In genomic region chr1:111619635-111620411, GRCh38 we compare ENCODE assay signal across 8 cellular contexts. TPM values are rescaled to one million over a fixed set of nuclear protein-coding genes. Genes with fewer than 3 reads are reported as not detected.
DNase-seq lines count a peak whose midpoint lies in the region; ATAC-seq, FAIRE-seq and TF ChIP-seq lines count a peak whose summit lies in the region.

Gene RAP1A (plus strand): TSS chr1:111619789. CDS start chr1:111691361, 71,572 bp downstream.

- peaks cover 73% of the 10 kb centered on the region for H3K79me2 ChIP-seq in OCI-LY3 (ENCODE audit: low read length)
- peaks cover 48% of the 10 kb centered on the region for H3K79me2 ChIP-seq in endothelial cell of umbilical vein (ENCODE audit: control insufficient read depth, insufficient read depth, low read length)

- H2BK120ac ChIP-seq in IMR-90 (ENCODE audit: low read depth, low read length) = peak within 1 kb of the TSS; percentile 93

- H3K9me1 ChIP-seq in IMR-90 (ENCODE audit: insufficient read depth, low read length) = peaks cover 10% of the 10 kb centered on the region
- no peaks in the 10 kb centered on the region for H3K9me1 ChIP-seq in endothelial cell of umbilical vein (replicated peaks; ENCODE audit: control insufficient read depth, extremely low read depth, insufficient read depth, low read length)

- H4K91ac ChIP-seq in IMR-90 (ENCODE audit: insufficient read depth, low read depth, low read length) = peak within 1 kb of the TSS; percentile 98

- peak within 1 kb of the TSS; percentile 94; the same call in 2 of the 3 replicates for H2BK15ac ChIP-seq in IMR-90 (ENCODE audit: low read depth, low read length)

- dilution Hi-C loops in IMR-90 (cut with HindIII; ENCODE audit: low sequenced_read_pairs, unreplicated experiment) (no loop called here), endothelial cell of umbilical vein (cut with MboI; ENCODE audit: extremely low pct_ligation_motif_present, low sequenced_read_pairs) (no loop called here)

- H3K4ac ChIP-seq in IMR-90 (ENCODE audit: low read depth, low read length) = peak within 1 kb of the TSS; percentile 97

- peak within 1 kb of the TSS; percentile 96 for H2BK5ac ChIP-seq in IMR-90 (ENCODE audit: low read depth, low read length, poor library complexity, severe bottlenecking)

- peaks cover 7% of the 10 kb centered on the region; the same call in 1 of the 2 replicates for H3K4me1 ChIP-seq in IMR-90 (ENCODE audit: control insufficient read depth, insufficient read depth, low read length)
- peaks cover 74% of the 10 kb centered on the region for H3K4me1 ChIP-seq in OCI-LY3 (ENCODE audit: low read length)
- H3K4me1 ChIP-seq in endothelial cell of umbilical vein (ENCODE audit: control insufficient read depth, extremely low read depth, insufficient read depth, low read length) = peaks cover 12% of the 10 kb centered on the region

- H3K27ac ChIP-seq in IMR-90 (ENCODE audit: insufficient read depth, low read length) = peak within 1 kb of the TSS; percentile 90
- peak within 1 kb of the TSS; percentile 100 for H3K27ac ChIP-seq in OCI-LY3 (ENCODE audit: low read length)
- H3K27ac ChIP-seq in endothelial cell of umbilical vein (ENCODE audit: insufficient read depth, low read depth, low read length) = peak within 1 kb of the TSS; percentile 52

- DNase-seq in COLO668 (lab: John Stamatoyannopoulos, UW; ENCODE audit: unreplicated experiment) = peak; percentile 96
- DNase-seq in IMR-90 = peak; percentile 88
- peak; percentile 94 for DNase-seq in activated T-cell treated with anti-CD3 and anti-CD28 coated beads for 24 hours (ENCODE audit: low read depth)
- peak; percentile 93 for DNase-seq in endothelial cell of umbilical vein (ENCODE audit: low read depth, low spot score)
- peak; percentile 92 for DNase-seq in midbrain (lab: John Stamatoyannopoulos, UW)
- peak; percentile 88 for DNase-seq in stimulated activated CD8-positive, alpha-beta memory T cell treated with anti-CD3 and anti-CD28 coated beads, Interleukin-15, amount 100 ng/mL, for 4 hours (ENCODE audit: low read depth in 2 of 2)

- H3K4me2 ChIP-seq in IMR-90 (ENCODE audit: low read depth, low read length) (peak within 1 kb of the TSS; percentile 100), OCI-LY3 (ENCODE audit: low read length) (peak within 1 kb of the TSS; percentile 97), endothelial cell of umbilical vein (ENCODE audit: insufficient read depth, low read length) (peak within 1 kb of the TSS; percentile 89)

- peak within 1 kb of the TSS; percentile 85 to 93 for H4K8ac ChIP-seq in IMR-90 (ENCODE audit: low read depth in 2 of 2, low read length in 2 of 2)

- POLR2A ChIA-PET in IMR-90 (lab: Charles Lee; ENCODE audit: unreplicated experiment) = interaction anchor here (0.6 to 1.4 kb wide), 5 partner anchors 27 to 172 kb away, joined by 3 to 16 read pairs (median 11); no protein-coding TSS in a partner anchor
- POLR2A ChIA-PET in endothelial cell of umbilical vein (lab: Charles Lee) = interaction anchor here (0.6 to 0.7 kb wide), 3 partner anchors 20 to 505 kb away, joined by 3 to 5 read pairs (median 3); no protein-coding TSS in a partner anchor

- WGBS in IMR-90 (ENCODE audit: extremely low coverage in 2 of 2, insufficient read length in 1 of 2), 2 experiments = 0% methylated on average over 2 of the region's 77 CpGs; no CpG with 5 or more reads in 1 of the 2 experiments

- H3K4me3 ChIP-seq in IMR-90 (ENCODE audit: insufficient read depth, low read depth, low read length) = peak within 1 kb of the TSS; percentile 99
- peak within 1 kb of the TSS; percentile 95 for H3K4me3 ChIP-seq in OCI-LY3 (ENCODE audit: low read length)
- H3K4me3 ChIP-seq in endothelial cell of umbilical vein (replicated peaks in 1 of 3; ENCODE audit: insufficient read depth in 1 of 3, low read depth in 1 of 3, low read length in 3 of 3) = peak within 1 kb of the TSS; percentile 37 to 98 (median 84)

- no peak for TF ChIP-seq CTCF in IMR-90 (conservative IDR thresholded peaks at IDR 0.05; ENCODE audit: low read depth, low read length)
- no peak for TF ChIP-seq CTCF in OCI-LY3 (IDR thresholded peaks at IDR 0.05; ENCODE audit: low read depth, low read length)
- TF ChIP-seq CTCF in endothelial cell of umbilical vein (IDR thresholded peaks at IDR 0.05; ENCODE audit: extremely low read depth in 1 of 2, insufficient read depth in 1 of 2, low read depth in 1 of 2, low read length in 2 of 2) = no peak

- peak within 1 kb of the TSS; percentile 93 for H3K56ac ChIP-seq in IMR-90 (ENCODE audit: extremely low read depth, insufficient read depth, low read length)

- ATAC-seq in GM21423 (IDR thresholded peaks at IDR 0.05; ENCODE audit: unreplicated experiment) = peak; percentile 65
- ATAC-seq in IMR-90 (ENCODE audit: low read depth) = peak; percentile 96

- BruUV-seq in IMR-90 (replicated peaks; lab: Mats Ljungman, UMichigan) = no TSS peak
- no TSS peak for BruUV-seq in endothelial cell of umbilical vein (replicated peaks; lab: Mats Ljungman, UMichigan)

- H2AK5ac ChIP-seq in IMR-90 (ENCODE audit: low read depth, low read length) = peak within 1 kb of the TSS; percentile 98

- H2AK9ac ChIP-seq in IMR-90 (replicated peaks; ENCODE audit: low read depth, low read length, poor library complexity) = peak within 1 kb of the TSS; percentile 99

- H3K27me3 ChIP-seq in IMR-90 (ENCODE audit: control insufficient read depth, insufficient read depth, low read length) (no peaks in the 10 kb centered on the region), OCI-LY3 (ENCODE audit: low read depth, low read length) (no peaks in the 10 kb centered on the region), endothelial cell of umbilical vein (ENCODE audit: control insufficient read depth in 2 of 2, insufficient read depth in 2 of 2, low read length in 2 of 2) (peaks cover 0 to 4% of the 10 kb centered on the region in 2 experiments)

- H2BK20ac ChIP-seq in IMR-90 (ENCODE audit: low read depth, low read length) = peak within 1 kb of the TSS; percentile 58

- peak within 1 kb of the TSS; percentile 97 for H4K5ac ChIP-seq in IMR-90 (ENCODE audit: low read depth, low read length)

- CTCF ChIA-PET in IMR-90 (lab: Yijun Ruan, JAX) (interaction anchor here (0.8 kb wide), 1 partner anchor 112 kb away, joined by 3 read pairs; no protein-coding TSS in a partner anchor), endothelial cell of umbilical vein (lab: Charles Lee) (interaction anchor here (0.6 to 2.5 kb wide), 10 partner anchors 9 to 138 kb away, joined by 3 to 20 read pairs (median 6); no protein-coding TSS in a partner anchor)

- TF ChIP-seq RAD21 in IMR-90 (IDR thresholded peaks at IDR 0.05; ENCODE audit: low read length) = no peak

- FAIRE-seq in endothelial cell of umbilical vein (lab: Jason Lieb, UNC) = peak; percentile 86

- H3K18ac ChIP-seq in IMR-90 (ENCODE audit: low read depth, low read length) = peak within 1 kb of the TSS; percentile 89

- peaks cover 5 to 40% of the 10 kb centered on the region in 2 experiments for H3K79me1 ChIP-seq in IMR-90 (ENCODE audit: low read depth in 1 of 2, low read length in 2 of 2)

- TF ChIP-seq POLR2A in IMR-90 (IDR thresholded peaks at IDR 0.05; ENCODE audit: low read depth, low read length) (peak; percentile 56; the same call in 1 of the 2 replicates), endothelial cell of umbilical vein (IDR thresholded peaks at IDR 0.05; ENCODE audit: low read depth, low read length) (peak; percentile 39)

- H2AFZ ChIP-seq in IMR-90 (replicated peaks; ENCODE audit: low read length, poor library complexity) (peak within 1 kb of the TSS; percentile 96), OCI-LY3 (ENCODE audit: low read depth, low read length) (no peak within 1 kb of the TSS), endothelial cell of umbilical vein (ENCODE audit: low read depth, low read length) (peak within 1 kb of the TSS; percentile 99)

- H3K9me3 ChIP-seq in IMR-90 (ENCODE audit: control insufficient read depth, insufficient read depth, low read length) (no peaks in the 10 kb centered on the region), OCI-LY3 (ENCODE audit: insufficient read depth, low read length) (no peaks in the 10 kb centered on the region), endothelial cell of umbilical vein (replicated peaks; ENCODE audit: control insufficient read depth, insufficient read depth, low read length) (no peaks in the 10 kb centered on the region)

- H3K9ac ChIP-seq in IMR-90 (ENCODE audit: low read depth, low read length) (peak within 1 kb of the TSS; percentile 90), OCI-LY3 (ENCODE audit: low read length) (peak within 1 kb of the TSS; percentile 91), endothelial cell of umbilical vein (replicated peaks; ENCODE audit: extremely low read depth, insufficient read depth, low read length) (peak within 1 kb of the TSS; percentile 70)

- intact Hi-C loops in IMR-90 (cut with micrococcal nuclease) (loop anchor here (1.0 to 5.0 kb wide), 2 partner anchors 72 to 112 kb away; no protein-coding TSS in a partner anchor), endothelial cell of umbilical vein (cut with micrococcal nuclease) (loop anchor here (1.0 to 5.0 kb wide), 5 partner anchors 36 to 135 kb away; partner anchors contain the start of gene DDX20)

- peaks cover 34% of the 10 kb centered on the region; the same call in 1 of the 2 replicates for H4K20me1 ChIP-seq in IMR-90 (ENCODE audit: insufficient read depth, low read length)
- H4K20me1 ChIP-seq in OCI-LY3 (ENCODE audit: insufficient read depth, low read length) = peaks cover 39% of the 10 kb centered on the region
- H4K20me1 ChIP-seq in endothelial cell of umbilical vein (replicated peaks; ENCODE audit: control insufficient read depth, extremely low read depth, insufficient read depth, low read length) = peaks cover 10% of the 10 kb centered on the region

- in situ Hi-C loops in IMR-90 (cut with MboI; ENCODE audit: low sequenced_read_pairs) = no loop called here

- H3K36me3 ChIP-seq in IMR-90 (ENCODE audit: control insufficient read depth, insufficient read depth, low read length) (no peaks in the 10 kb centered on the region), OCI-LY3 (replicated peaks; ENCODE audit: low read depth, low read length) (peaks cover 15% of the 10 kb centered on the region), endothelial cell of umbilical vein (ENCODE audit: control insufficient read depth in 2 of 2, extremely low read depth in 1 of 2, insufficient read depth in 2 of 2, low read length in 2 of 2) (no peaks in the 10 kb centered on the region)

- peak within 1 kb of the TSS; percentile 99 for H3K14ac ChIP-seq in IMR-90 (replicated peaks; ENCODE audit: low read depth, low read length)

- peak within 1 kb of the TSS; percentile 99 for H3K23ac ChIP-seq in IMR-90 (ENCODE audit: low read depth, low read length)

RNA-seq across cellular contexts. Expression of gene RAP1A, which starts in this region (rescaled TPM):
- total RNA-seq in IMR-90 (2012; rRNA removed) = 18.1 and 35.3 TPM in 2 replicates
- polyA plus RNA-seq in IMR-90 (2012; rRNA removed) = 34.4 and 43.6 TPM in 2 replicates
- polyA plus RNA-seq in IMR-90 (2012; cell fraction: cytosol; rRNA removed) = 4.0 and 6.2 TPM in 2 replicates
- polyA plus RNA-seq in IMR-90 (2012; cell fraction: nucleus; rRNA removed; ENCODE audit: low replicate concordance) = 0.72 and 9.5 TPM in 2 replicates
- 56.4 and 57.1 TPM in 2 replicates for total RNA-seq in endothelial cell of umbilical vein
- polyA plus RNA-seq in endothelial cell of umbilical vein = 14.4 and 17.8 TPM in 2 replicates
- 35.0 and 36.2 TPM in 2 replicates for polyA plus RNA-seq in endothelial cell of umbilical vein (2011; cell fraction: cytosol; rRNA removed)
- polyA plus RNA-seq in endothelial cell of umbilical vein (2011; cell fraction: nucleus; rRNA removed) = 12.1 and 15.4 TPM in 2 replicates
- 38.3 and 54.9 TPM in 2 replicates for polyA plus RNA-seq in endothelial cell of umbilical vein (2012)
- polyA minus RNA-seq in endothelial cell of umbilical vein = 11.1 and 11.7 TPM in 2 replicates
- polyA minus RNA-seq in endothelial cell of umbilical vein (2011; cell fraction: cytosol; rRNA and poly(A)+ RNA removed) = 18.0 TPM
- 6.4 and 7.5 TPM in 2 replicates for polyA minus RNA-seq in endothelial cell of umbilical vein (2011; cell fraction: nucleus; rRNA and poly(A)+ RNA removed)

Comparison
In these comparisons a context has a peak if more than half of its experiments do, and no peak if none do; other contexts are left out.
1. Peak in every context shown above with its lines: DNase-seq, ATAC-seq, H3K4me3 ChIP-seq and H3K27ac ChIP-seq.